13 cellular contexts compared by ENCODE assay signal in genomic region chr4:112253382-112254000, GRCh38. TPM values are rescaled to one million over a fixed set of nuclear protein-coding genes. Genes with fewer than 3 reads are reported as not detected.
DNase-seq lines count a peak whose midpoint lies in the region; ATAC-seq, FAIRE-seq and TF ChIP-seq lines count a peak whose summit lies in the region.
"Had no signal": no experiment of that assay in that cellular context is flagged by ENCODE, and none has a peak within 500 bp of the region (broad histone marks: within the 10 kb centered on the region; RNA-seq: fewer than 3 reads in every experiment).

No MANE protein-coding gene starts in this region.

- peak; percentile 78 for FAIRE-seq in GM12892 (lab: Jason Lieb, UNC)
- FAIRE-seq: H54 had no signal

- TF ChIP-seq POLR2A in GM12892 (IDR thresholded peaks at IDR 0.05; ENCODE audit: low read depth, low read length), result no peak

- ATAC-seq in GM21423 (IDR thresholded peaks at IDR 0.05; ENCODE audit: unreplicated experiment) (peak; percentile 92), HG03135 (IDR thresholded peaks at IDR 0.05; ENCODE audit: unreplicated experiment) (peak; percentile 80)
- ATAC-seq: heart right ventricle, Panc1 had no signal

- DNase-seq in GM12892 (ENCODE audit: insufficient read length) (no peak), SKM-1 (lab: John Stamatoyannopoulos, UW; ENCODE audit: unreplicated experiment) (peak; percentile 33), NCI-H82 (lab: John Stamatoyannopoulos, UW) (no peak), anterior cingulate cortex (lab: John Stamatoyannopoulos, UW) (no peak), amygdala (lab: John Stamatoyannopoulos, UW) (no peak), dedifferentiated amniotic fluid mesenchymal stem cell (ENCODE audit: extremely low spot score) (no peak)
- DNase-seq: activated effector memory CD4-positive, alpha-beta T cell treated with Interleukin-2 at 50 U/mL for 16 hours; dermis blood vessel endothelial cell; heart right ventricle had no signal

RNA-seq across cellular contexts. Expression of gene AP1AR, which starts 21.9 kb away (rescaled TPM):
- polyA plus RNA-seq in GM12892 (2012; ENCODE audit: missing spikeins), result 15.9 TPM

RNA-seq across cellular contexts. Expression of gene TIFA, which starts 32.2 kb away (rescaled TPM):
- 93.0 TPM for polyA plus RNA-seq in GM12892 (2012; ENCODE audit: missing spikeins)

RNA-seq across cellular contexts. Expression of gene ALPK1, which starts 43.7 kb away (rescaled TPM):
- polyA plus RNA-seq in GM12892 (2012; ENCODE audit: missing spikeins), result 22.0 TPM
